In the genomic region with DNA sequence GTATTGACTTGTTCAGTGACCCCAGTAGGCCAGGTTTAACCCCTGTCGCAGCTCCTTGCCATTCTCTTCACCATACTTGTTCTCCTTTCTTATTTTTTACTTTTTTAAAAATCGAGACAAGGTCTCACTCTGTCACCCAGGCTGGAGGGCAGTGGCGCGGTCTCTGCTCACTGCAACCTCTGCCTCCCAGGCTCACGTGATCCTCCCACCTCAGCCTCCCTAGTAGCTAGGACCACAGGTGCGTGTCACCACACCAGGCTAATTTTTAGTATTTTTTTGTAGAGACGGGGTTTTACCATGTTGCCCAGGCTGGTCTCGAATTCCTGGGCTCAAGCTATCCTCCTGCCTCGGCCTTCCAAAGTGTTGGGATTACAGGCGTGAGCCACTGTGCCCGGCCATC, we compare ENCODE assay signal across 8 cellular contexts. TPM values are rescaled to one million over a fixed set of nuclear protein-coding genes. Genes with fewer than 3 reads are reported as not detected.
A peak's percentile ranks its signal among the peaks of the same experiment; 100 is the strongest.
DNase-seq lines count a peak whose midpoint lies in the region; ATAC-seq, FAIRE-seq and TF ChIP-seq lines count a peak whose summit lies in the region.
"Not testable (repeated sequence)": the region's sequence is repeated elsewhere in the genome, so short reads cannot be mapped to it uniquely, and the experiment has no call there.

No MANE protein-coding gene starts in this region.

- not testable (repeated sequence) for H3K9me1 ChIP-seq in keratinocyte (ENCODE audit: control insufficient read depth, extremely low read depth, insufficient read depth, low read length)

- CTCF ChIA-PET in BJ (lab: Yijun Ruan, JAX), result interaction anchor here (0.5 kb wide), 1 partner anchor 1349 kb away, joined by 3 read pairs; no protein-coding TSS in a partner anchor

- ATAC-seq in T-helper 17 cell, result not testable (repeated sequence)

- H3K4me3 ChIP-seq in BJ (ENCODE audit: low read depth, low read length) (peak overlapping the region; percentile 80), HUES48 (ENCODE audit: low read depth, low read length) (peak overlapping the region; percentile 95), adrenal gland (peak overlapping the region in 3 of 4 donors; percentile 48 to 83 (median 53)), epithelial cell of esophagus (ENCODE audit: low read length) (peak overlapping the region; percentile 79), keratinocyte (ENCODE audit: control insufficient read depth in 2 of 3, extremely low read depth in 1 of 3, insufficient read depth in 2 of 3, low read depth in 1 of 3, low read length in 3 of 3) (peak overlapping the region; percentile 49 to 79 (median 74)), stomach (peak overlapping the region; percentile 56 to 67 (median 58))

- H3K27ac ChIP-seq in HUES48 (ENCODE audit: low read depth, low read length) (peak overlapping the region; percentile 92), adrenal gland (peak overlapping the region in 4 of 5 donors; percentile 90 to 98 (median 95)), keratinocyte (ENCODE audit: control insufficient read depth, insufficient read depth, low read length) (peak overlapping the region; percentile 93), stomach (peak overlapping the region in 4 of 5 donors; percentile 94 to 97 (median 95))

- not testable (repeated sequence) for TF ChIP-seq CTCF in BJ (IDR thresholded peaks at IDR 0.05; ENCODE audit: insufficient read depth, low read depth, low read length); adrenal gland (IDR thresholded peaks at IDR 0.05); epithelial cell of esophagus (IDR thresholded peaks at IDR 0.05; ENCODE audit: insufficient read depth, low read depth, low read length, missing control alignments); keratinocyte (optimal IDR thresholded peaks at IDR 0.05 in 1 of 3, IDR thresholded peaks at IDR 0.05 in 1 of 3, conservative IDR thresholded peaks at IDR 0.05 in 1 of 3; ENCODE audit: extremely low read depth in 1 of 3, insufficient read depth in 2 of 3, low read length in 3 of 3); neural crest cell (conservative IDR thresholded peaks at IDR 0.05); stomach (IDR thresholded peaks at IDR 0.05)

- not testable (repeated sequence) for DNase-seq in BJ (ENCODE audit: low read depth); T-helper 17 cell; adrenal gland; epithelial cell of esophagus (ENCODE audit: low read depth); keratinocyte (ENCODE audit: low read depth, low spot score); neural crest cell (ENCODE audit: low read depth, low spot score); stomach

- H3K4me1 Mint-ChIP-seq in T-helper 17 cell, result peaks cover 17% of the 10 kb centered on the region
- not testable (repeated sequence) for H3K4me1 Mint-ChIP-seq in neural crest cell

- not testable (repeated sequence) for TF ChIP-seq EP300 in stomach (IDR thresholded peaks at IDR 0.05)

- not testable (repeated sequence) for H3K27me3 ChIP-seq in BJ (ENCODE audit: control insufficient read depth, insufficient read depth, low read length); HUES48 (ENCODE audit: control insufficient read depth, insufficient read depth, low read length); adrenal gland; keratinocyte (ENCODE audit: control insufficient read depth, extremely low read depth, insufficient read depth, low read length); stomach

- FAIRE-seq in keratinocyte (lab: Jason Lieb, UNC), result not testable (repeated sequence)

- TF ChIP-seq POLR2A in adrenal gland (IDR thresholded peaks at IDR 0.05); stomach (IDR thresholded peaks at IDR 0.05): not testable (repeated sequence)

- POLR2A ChIA-PET in BJ (lab: Charles Lee), result not testable (repeated sequence)

- H4K20me1 ChIP-seq in keratinocyte (ENCODE audit: control insufficient read depth, extremely low read depth, insufficient read depth, low read length), result not testable (repeated sequence)

- WGBS in adrenal gland, 4 donors, result 61 to 67% (median 61%) methylated on average over 10 to 11 of the region's 11 CpGs
- WGBS in stomach, 5 donors, result 49 to 73% (median 55%) methylated on average over 11 of the region's 11 CpGs

- H3K4me1 ChIP-seq in HUES48 (ENCODE audit: control insufficient read depth, insufficient read depth, low read length); keratinocyte (ENCODE audit: control insufficient read depth, extremely low read depth, insufficient read depth, low read length): not testable (repeated sequence)
- H3K4me1 ChIP-seq in adrenal gland (replicated peaks in 1 of 2), result peaks cover 0 to 16% of the 10 kb centered on the region in 2 donors
- H3K4me1 ChIP-seq in stomach, result peaks cover 0 to 43% (median 31%) of the 10 kb centered on the region in 4 donors

- H3K9me3 ChIP-seq in HUES48 (ENCODE audit: control insufficient read depth, insufficient read depth, low read length), result peaks cover 31% of the 10 kb centered on the region
- not testable (repeated sequence) for H3K9me3 ChIP-seq in T-helper 17 cell (ENCODE audit: control insufficient read depth, low read length, poor library complexity, severe bottlenecking); adrenal gland (replicated peaks in 1 of 3); keratinocyte (ENCODE audit: control insufficient read depth, low read depth, low read length); stomach

- H3K4me2 ChIP-seq in keratinocyte (ENCODE audit: control insufficient read depth, extremely low read depth, insufficient read depth, low read depth, low read length), result peak overlapping the region; percentile 77

- H3K79me2 ChIP-seq in keratinocyte (ENCODE audit: control insufficient read depth, insufficient read depth, low read length), result peaks cover 37% of the 10 kb centered on the region

- H3K27me3 Mint-ChIP-seq in T-helper 17 cell; neural crest cell (ENCODE audit: low read depth): not testable (repeated sequence)

- H3K4me3 Mint-ChIP-seq in T-helper 17 cell (peak overlapping the region; percentile 96), neural crest cell (peak overlapping the region; percentile 92)

- H3K27ac Mint-ChIP-seq in T-helper 17 cell (peak overlapping the region; percentile 99), neural crest cell (ENCODE audit: unreplicated experiment) (peak overlapping the region; percentile 97)

- H3K9ac ChIP-seq in HUES48 (ENCODE audit: low read depth, low read length), result peak overlapping the region; percentile 92
- peak overlapping the region; percentile 91 for H3K9ac ChIP-seq in keratinocyte (ENCODE audit: control insufficient read depth, extremely low read depth, insufficient read depth, low read length)

- H3K36me3 Mint-ChIP-seq in T-helper 17 cell (ENCODE audit: low read depth); neural crest cell (ENCODE audit: low read depth): not testable (repeated sequence)

- H3K36me3 ChIP-seq in BJ (ENCODE audit: control insufficient read depth, insufficient read depth, low read length); adrenal gland (replicated peaks in 1 of 2); keratinocyte (ENCODE audit: control insufficient read depth in 2 of 2, extremely low read depth in 1 of 2, insufficient read depth in 2 of 2, low read length in 2 of 2); stomach: not testable (repeated sequence)
- peaks cover 18% of the 10 kb centered on the region for H3K36me3 ChIP-seq in HUES48 (ENCODE audit: control insufficient read depth, insufficient read depth, low read length)

- intact Hi-C loops in adrenal gland (cut with DNase I); stomach (cut with DNase I; ENCODE audit: low total_unique reads): not testable (repeated sequence)

- dilution Hi-C loops in keratinocyte (cut with MboI; ENCODE audit: extremely low pct_ligation_motif_present, low sequenced_read_pairs), result not testable (repeated sequence)

- peak overlapping the region; percentile 90 for H2AFZ ChIP-seq in keratinocyte (ENCODE audit: control insufficient read depth, low read length)

- H3K9me3 Mint-ChIP-seq in neural crest cell, result not testable (repeated sequence)

RNA-seq across cellular contexts. Expression of a gene that starts 0.7 kb away (rescaled TPM):
- polyA plus RNA-seq in BJ (2011; rRNA removed) (14.7 and 31.1 TPM in 2 replicates), adrenal gland (10 to 100 TPM in 1 of 3 donors, 1 to 10 TPM in 2; 5.9 to 30.6 (median 6.3) TPM), keratinocyte (14.4 to 22.4 TPM (median 20.2 TPM) in 3 replicates), stomach (1 to 10 TPM; 6.4 to 9.3 (median 6.9) TPM)
- polyA minus RNA-seq in BJ (2011; rRNA and poly(A)+ RNA removed), result 8.0 and 10.9 TPM in 2 replicates
- total RNA-seq in T-helper 17 cell (10 to 100 TPM; 14.4 to 16.5 TPM), adrenal gland (10 to 100 TPM; 23.4 to 60.3 (median 38.4) TPM), neural crest cell (35.1 and 37.4 TPM in 2 replicates), stomach (10 to 100 TPM in 4 of 5 donors, 1 to 10 TPM in 1; 1.8 to 47.2 (median 31.4) TPM)
- polyA plus RNA-seq in keratinocyte (2011; ENCODE audit: low read depth), result 5.3 TPM
- 11.0 and 20.8 TPM in 2 replicates for polyA plus RNA-seq in keratinocyte (2011; cell fraction: cytosol; rRNA removed)
- polyA plus RNA-seq in keratinocyte (2011; cell fraction: nucleus; rRNA removed), result 19.6 and 21.5 TPM in 2 replicates
- 14.7 and 21.1 TPM in 2 replicates for polyA plus RNA-seq in keratinocyte (2012; ENCODE audit: low replicate concordance)
- 10.0 to 25.0 TPM (median 20.3 TPM) in 3 replicates for polyA minus RNA-seq in keratinocyte
- 10.6 TPM for polyA minus RNA-seq in keratinocyte (2011; cell fraction: cytosol; rRNA and poly(A)+ RNA removed)
- polyA minus RNA-seq in keratinocyte (2011; cell fraction: nucleus; rRNA and poly(A)+ RNA removed), result 10.6 and 24.3 TPM in 2 replicates
